ENCODE assay signal across 9 cellular contexts in the genomic region with DNA sequence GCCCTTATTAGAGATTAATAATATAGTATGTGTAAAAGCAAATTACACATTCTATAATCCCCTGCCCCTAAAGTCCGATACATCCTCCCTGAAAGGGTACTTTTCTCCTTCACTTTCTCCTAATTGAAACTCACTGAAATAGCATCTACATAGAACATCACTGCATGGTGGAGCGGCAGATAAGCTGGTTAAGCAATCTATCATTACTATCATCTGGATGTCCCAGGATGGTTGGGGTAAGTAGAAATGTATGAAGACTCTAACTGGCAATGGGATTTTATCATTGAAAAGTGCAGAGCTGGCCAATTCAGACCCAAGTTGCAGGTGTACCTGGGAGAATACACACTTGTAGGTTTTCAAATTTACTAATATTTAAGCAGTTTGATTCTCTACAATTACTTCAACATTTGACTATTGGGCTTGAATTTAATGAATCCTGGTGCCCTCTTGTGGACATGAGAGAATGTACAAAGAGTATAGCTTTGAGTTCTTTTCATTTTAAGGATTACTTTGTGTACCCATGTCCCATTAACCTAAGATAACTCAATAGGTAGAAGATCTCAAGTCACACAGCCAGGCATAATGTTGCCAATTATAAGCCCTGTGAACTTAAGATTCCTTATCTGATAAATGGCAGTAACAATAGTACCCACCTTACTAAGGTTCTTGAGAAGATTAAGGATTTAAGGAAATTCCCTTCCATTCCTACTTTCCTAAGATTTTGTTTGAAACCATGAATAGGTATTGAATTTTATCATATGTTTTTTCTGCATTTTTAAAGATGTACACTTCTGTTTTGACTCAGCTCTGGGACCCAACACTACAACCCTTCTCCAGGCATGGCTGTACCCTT.
DNase-seq lines count a peak whose midpoint lies in the region; ATAC-seq and TF ChIP-seq lines count a peak whose summit lies in the region.
"Had no signal": no experiment of that assay in that cellular context is flagged by ENCODE, and none has a peak within 500 bp of the region (broad histone marks: within the 10 kb centered on the region; RNA-seq: fewer than 3 reads in every experiment).

No MANE protein-coding gene starts in this region.

- H3K9me3 Mint-ChIP-seq in chondrocyte (ENCODE audit: low read depth), result no peaks in the 10 kb centered on the region

- no peak overlapping the region for H2BK120ac ChIP-seq in mesenchymal stem cell (ENCODE audit: low read depth, low read length)

- H3K4me3 ChIP-seq in mesenchymal stem cell (ENCODE audit: insufficient read depth in 1 of 2, low read depth in 1 of 2, low read length in 2 of 2), result no peak overlapping the region
- H3K4me3 ChIP-seq: SJSA1 had no signal

- no peak overlapping the region for H3K27ac Mint-ChIP-seq in chondrocyte (ENCODE audit: unreplicated experiment)

- peaks cover 2% of the 10 kb centered on the region for H3K79me1 ChIP-seq in mesenchymal stem cell (replicated peaks; ENCODE audit: low read length, poor library complexity, severe bottlenecking)

- H2BK5ac ChIP-seq in mesenchymal stem cell (ENCODE audit: low read depth, low read length, poor library complexity, severe bottlenecking), result no peak overlapping the region

- H4K91ac ChIP-seq in mesenchymal stem cell (ENCODE audit: low read length), result no peak overlapping the region

- H3K36me3 ChIP-seq in mesenchymal stem cell (ENCODE audit: control insufficient read depth in 1 of 2, insufficient read depth in 2 of 2, low read depth in 1 of 2, low read length in 2 of 2), result no peaks in the 10 kb centered on the region
- H3K36me3 ChIP-seq: SJSA1 had no signal

- no peaks in the 10 kb centered on the region for H3K4me1 Mint-ChIP-seq in chondrocyte (ENCODE audit: low read depth)

- ATAC-seq in GM18907 (IDR thresholded peaks at IDR 0.05; ENCODE audit: unreplicated experiment) (no peak), GM18870 (IDR thresholded peaks at IDR 0.05; ENCODE audit: unreplicated experiment) (no peak), HG02938 (IDR thresholded peaks at IDR 0.05; ENCODE audit: unreplicated experiment) (no peak)

- no peak overlapping the region for H3K4me3 Mint-ChIP-seq in chondrocyte (ENCODE audit: unreplicated experiment)

- no peaks in the 10 kb centered on the region for H3K9me3 ChIP-seq in mesenchymal stem cell (ENCODE audit: control insufficient read depth, low read length)
- H3K9me3 ChIP-seq: SJSA1 had no signal

- H3K27ac ChIP-seq in mesenchymal stem cell (ENCODE audit: low read length, poor library complexity, severe bottlenecking), result no peak overlapping the region
- H3K27ac ChIP-seq: SJSA1 had no signal

- peaks cover 0 to 18% of the 10 kb centered on the region in 2 experiments for H3K27me3 ChIP-seq in mesenchymal stem cell (ENCODE audit: control insufficient read depth in 1 of 2, insufficient read depth in 1 of 2, low read length in 2 of 2)
- H3K27me3 ChIP-seq: SJSA1 had no signal

- 100% methylated on average over 1 of the region's 2 CpGs for WGBS in mesenchymal stem cell

- H4K8ac ChIP-seq in mesenchymal stem cell (ENCODE audit: low read length), result no peak overlapping the region

- peak; percentile 96 for TF ChIP-seq CTCF in chondrocyte (IDR thresholded peaks at IDR 0.05)

- no peak overlapping the region for H3K18ac ChIP-seq in mesenchymal stem cell (ENCODE audit: low read depth in 1 of 2, low read length in 2 of 2)

- no peak overlapping the region for H3K4ac ChIP-seq in mesenchymal stem cell (ENCODE audit: low read depth in 1 of 2, low read length in 2 of 2)

- H3K4me1 ChIP-seq in mesenchymal stem cell (ENCODE audit: control insufficient read depth, insufficient read depth, low read depth, low read length), result no peaks in the 10 kb centered on the region
- H3K4me1 ChIP-seq: SJSA1 had no signal

- H3K4me2 ChIP-seq in mesenchymal stem cell (ENCODE audit: low read length, poor library complexity, severe bottlenecking), result no peak overlapping the region

- H3K9ac ChIP-seq in mesenchymal stem cell (ENCODE audit: low read length), result no peak overlapping the region

- no peak overlapping the region for H3K14ac ChIP-seq in mesenchymal stem cell (ENCODE audit: low read length in 2 of 2)

- no peak overlapping the region for H2AFZ ChIP-seq in mesenchymal stem cell (ENCODE audit: low read depth, low read length)

- H2BK15ac ChIP-seq in mesenchymal stem cell (ENCODE audit: low read depth, poor library complexity, severe bottlenecking), result no peak overlapping the region

- H3K27me3 Mint-ChIP-seq in chondrocyte (ENCODE audit: low read depth), result no peaks in the 10 kb centered on the region

- no peak overlapping the region for H2BK12ac ChIP-seq in mesenchymal stem cell (ENCODE audit: low read length in 2 of 2)

- H3K23ac ChIP-seq in mesenchymal stem cell (ENCODE audit: low read length in 2 of 2), result no peak overlapping the region

- peak; percentile 60 for DNase-seq in CD1c-positive myeloid dendritic cell (ENCODE audit: extremely low spot score)
- peak; percentile 7 for DNase-seq in GM19238 (ENCODE audit: insufficient read length, low spot score)
- DNase-seq in NCI-H69 (lab: John Stamatoyannopoulos, UW), result peak; percentile 56
- no peak for DNase-seq in chondrocyte (ENCODE audit: low spot score)
- DNase-seq in mesenchymal stem cell, result peak; percentile 65

- H2AK5ac ChIP-seq in mesenchymal stem cell (ENCODE audit: low read length, severe bottlenecking), result no peak overlapping the region

- no peaks in the 10 kb centered on the region for H3K36me3 Mint-ChIP-seq in chondrocyte (ENCODE audit: low read depth)
